11 cellular contexts compared by ENCODE assay signal in genomic region chr2:171407030-171407707, GRCh38. TPM values are rescaled to one million over a fixed set of nuclear protein-coding genes. Genes with fewer than 3 reads are reported as not detected.
DNase-seq lines count a peak whose midpoint lies in the region; ATAC-seq and TF ChIP-seq lines count a peak whose summit lies in the region.
"Had no signal": no experiment of that assay in that cellular context is flagged by ENCODE, and none has a peak within 500 bp of the region (broad histone marks: within the 10 kb centered on the region; RNA-seq: fewer than 3 reads in every experiment).

No MANE protein-coding gene starts in this region.

- intact Hi-C loops in sciatic nerve (cut with DNase I) (no loop called here), transverse colon (cut with DNase I; ENCODE audit: low total_unique reads) (no loop called here), esophagus squamous epithelium (cut with DNase I) (no loop called here)

- H3K4me3 ChIP-seq in transverse colon = no peak overlapping the region
- H3K4me3 ChIP-seq in esophagus squamous epithelium = no peak overlapping the region
- H3K4me3 ChIP-seq: BLaER1, breast epithelium had no signal

- peaks cover 0 to 11% (median 2%) of the 10 kb centered on the region in 4 donors for H3K4me1 ChIP-seq in transverse colon
- peaks cover 0 to 36% (median 5%) of the 10 kb centered on the region in 3 donors for H3K4me1 ChIP-seq in esophagus squamous epithelium
- H3K4me1 ChIP-seq: BLaER1 had no signal

- no peaks in the 10 kb centered on the region for H3K9me3 ChIP-seq in transverse colon
- peaks cover 0 to 3% (median 0%) of the 10 kb centered on the region in 3 donors for H3K9me3 ChIP-seq in esophagus squamous epithelium
- H3K9me3 ChIP-seq: breast epithelium had no signal

- no peaks in the 10 kb centered on the region for H3K36me3 ChIP-seq in transverse colon
- H3K36me3 ChIP-seq in esophagus squamous epithelium = no peaks in the 10 kb centered on the region
- H3K36me3 ChIP-seq: breast epithelium had no signal

- ATAC-seq in GM19372 (IDR thresholded peaks at IDR 0.05; ENCODE audit: low read depth, unreplicated experiment) (peak; percentile 63), HG03095 (IDR thresholded peaks at IDR 0.05; ENCODE audit: unreplicated experiment) (peak; percentile 53), sciatic nerve (no peak)
- ATAC-seq: PC-3 had no signal

- H3K27me3 ChIP-seq in transverse colon = no peaks in the 10 kb centered on the region
- H3K27me3 ChIP-seq in esophagus squamous epithelium = no peaks in the 10 kb centered on the region
- H3K27me3 ChIP-seq: BLaER1, breast epithelium had no signal

- TF ChIP-seq CTCF in GM10266 (IDR thresholded peaks at IDR 0.05; ENCODE audit: control insufficient read depth, insufficient read depth, low read depth, missing control alignments) = no peak
- TF ChIP-seq CTCF in transverse colon (IDR thresholded peaks at IDR 0.05) = no peak
- no peak for TF ChIP-seq CTCF in esophagus squamous epithelium (IDR thresholded peaks at IDR 0.05)

- peak; percentile 52 for DNase-seq in GM10266 (ENCODE audit: extremely low spot score)
- peak; percentile 30 for DNase-seq in RPMI8226
- no peak for DNase-seq in sciatic nerve (ENCODE audit: low spot score)
- no peak for DNase-seq in NCI-H1105 treated with DMSO at 0.1 percent for 48 hours (lab: John Stamatoyannopoulos, UW)
- DNase-seq in transverse colon = no peak
- no peak for DNase-seq in esophagus squamous epithelium (lab: John Stamatoyannopoulos, UW)
- DNase-seq: PC-3 had no signal

- WGBS in transverse colon (ENCODE audit: low coverage in 1 of 2), 2 donors = 81 to 82% methylated on average over 4 of the region's 4 CpGs
- 76% methylated on average over 4 of the region's 4 CpGs for WGBS in esophagus squamous epithelium, 2 donors

- TF ChIP-seq EP300 in transverse colon (IDR thresholded peaks at IDR 0.05; ENCODE audit: low read depth) = no peak

- in situ Hi-C loops in transverse colon (cut with MboI; ENCODE audit: low pct_ligation_motif_present in 1 of 4, low pct_unique_long_range_greater_than_20kb in 1 of 4, low sequenced_read_pairs in 3 of 4) = loop anchor here in 3 of 4 donors (25.0 kb wide), 2 partner anchors 245 to 445 kb away; partner anchors contain the start of gene TLK1 (in 3 of the 3)

- H3K27ac ChIP-seq in transverse colon (no peak overlapping the region), esophagus squamous epithelium (no peak overlapping the region)
- H3K27ac ChIP-seq: BLaER1, breast epithelium had no signal

- TF ChIP-seq POLR2A in transverse colon (IDR thresholded peaks at IDR 0.05) = no peak
- no peak for TF ChIP-seq POLR2A in esophagus squamous epithelium (IDR thresholded peaks at IDR 0.05)

RNA-seq across cellular contexts. Expression of gene METTL8, which starts 26.6 kb away (rescaled TPM):
- total RNA-seq in sciatic nerve (23.8 TPM), transverse colon (10 to 100 TPM in 3 of 4 donors, 1 to 10 TPM in 1; 6.7 to 64.5 (median 22.1) TPM), esophagus squamous epithelium (10 to 100 TPM; 17.9 to 51.4 (median 35.4) TPM)

RNA-seq across cellular contexts. Expression of gene DCAF17, which starts 26.9 kb away (rescaled TPM):
- total RNA-seq in sciatic nerve (24.0 TPM), transverse colon (10 to 100 TPM in 3 of 4 donors, 1 to 10 TPM in 1; 6.2 to 24.7 (median 19.2) TPM), esophagus squamous epithelium (10 to 100 TPM in 2 of 4 donors, 1 to 10 TPM in 2; 8.3 to 18.1 (median 13.0) TPM)

Comparison
In these comparisons a context has a peak if more than half of its experiments do, and no peak if none do; other contexts are left out.
1. DNase-seq: peak in GM10266 (single experiment) and RPMI8226 (single experiment); none in sciatic nerve (single experiment), NCI-H1105 treated with DMSO at 0.1 percent for 48 hours (single experiment), transverse colon (single experiment) and esophagus squamous epithelium (single experiment).